2 cellular contexts compared by ENCODE assay signal in the genomic region with DNA sequence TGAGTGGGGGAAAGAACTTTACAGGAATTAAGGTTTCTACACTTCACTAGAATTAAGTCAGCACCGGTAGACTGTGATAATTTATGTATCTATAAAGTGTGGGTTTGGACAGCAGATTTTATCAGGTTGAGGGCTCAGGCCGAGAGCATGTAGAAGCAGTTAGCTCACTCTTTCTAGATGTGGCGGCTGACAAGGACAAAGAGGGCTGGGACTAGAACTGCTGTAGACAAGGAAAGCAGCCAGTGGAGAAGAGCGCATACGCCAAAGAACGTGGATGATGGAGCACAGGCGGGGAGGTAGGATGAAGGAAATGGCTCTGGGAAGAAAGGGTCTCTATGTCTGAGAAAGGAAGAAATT.
A peak's percentile ranks its signal among the peaks of the same experiment; 100 is the strongest.
TF ChIP-seq lines count a peak whose summit lies in the region.

No MANE protein-coding gene starts in this region.

TF ChIP-seq in GM23338, 12 proteins besides CTCF, POLR2A, EP300 and RAD21:
- TF ChIP-seq, protein P1, sequence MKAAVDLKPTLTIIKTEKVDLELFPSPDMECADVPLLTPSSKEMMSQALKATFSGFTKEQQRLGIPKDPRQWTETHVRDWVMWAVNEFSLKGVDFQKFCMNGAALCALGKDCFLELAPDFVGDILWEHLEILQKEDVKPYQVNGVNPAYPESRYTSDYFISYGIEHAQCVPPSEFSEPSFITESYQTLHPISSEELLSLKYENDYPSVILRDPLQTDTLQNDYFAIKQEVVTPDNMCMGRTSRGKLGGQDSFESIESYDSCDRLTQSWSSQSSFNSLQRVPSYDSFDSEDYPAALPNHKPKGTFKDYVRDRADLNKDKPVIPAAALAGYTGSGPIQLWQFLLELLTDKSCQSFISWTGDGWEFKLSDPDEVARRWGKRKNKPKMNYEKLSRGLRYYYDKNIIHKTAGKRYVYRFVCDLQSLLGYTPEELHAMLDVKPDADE (IDR thresholded peaks at IDR 0.05): no peak
- TF ChIP-seq POLR2AphosphoS5 (IDR thresholded peaks at IDR 0.05; ENCODE audit: low read depth): no peak
- TF ChIP-seq JUNB (IDR thresholded peaks at IDR 0.05; ENCODE audit: unreplicated experiment): no peak
- no peak for TF ChIP-seq EZH2 (IDR thresholded peaks at IDR 0.05; ENCODE audit: low read depth, unreplicated experiment)
- no peak for TF ChIP-seq EZH2phosphoT487 (IDR thresholded peaks at IDR 0.05; ENCODE audit: unreplicated experiment)
- TF ChIP-seq ZNF114 (CRISPR knock-in tag; IDR thresholded peaks at IDR 0.05): no peak
- no peak for TF ChIP-seq STAT1 (IDR thresholded peaks at IDR 0.05; ENCODE audit: unreplicated experiment)
- TF ChIP-seq, protein P2, sequence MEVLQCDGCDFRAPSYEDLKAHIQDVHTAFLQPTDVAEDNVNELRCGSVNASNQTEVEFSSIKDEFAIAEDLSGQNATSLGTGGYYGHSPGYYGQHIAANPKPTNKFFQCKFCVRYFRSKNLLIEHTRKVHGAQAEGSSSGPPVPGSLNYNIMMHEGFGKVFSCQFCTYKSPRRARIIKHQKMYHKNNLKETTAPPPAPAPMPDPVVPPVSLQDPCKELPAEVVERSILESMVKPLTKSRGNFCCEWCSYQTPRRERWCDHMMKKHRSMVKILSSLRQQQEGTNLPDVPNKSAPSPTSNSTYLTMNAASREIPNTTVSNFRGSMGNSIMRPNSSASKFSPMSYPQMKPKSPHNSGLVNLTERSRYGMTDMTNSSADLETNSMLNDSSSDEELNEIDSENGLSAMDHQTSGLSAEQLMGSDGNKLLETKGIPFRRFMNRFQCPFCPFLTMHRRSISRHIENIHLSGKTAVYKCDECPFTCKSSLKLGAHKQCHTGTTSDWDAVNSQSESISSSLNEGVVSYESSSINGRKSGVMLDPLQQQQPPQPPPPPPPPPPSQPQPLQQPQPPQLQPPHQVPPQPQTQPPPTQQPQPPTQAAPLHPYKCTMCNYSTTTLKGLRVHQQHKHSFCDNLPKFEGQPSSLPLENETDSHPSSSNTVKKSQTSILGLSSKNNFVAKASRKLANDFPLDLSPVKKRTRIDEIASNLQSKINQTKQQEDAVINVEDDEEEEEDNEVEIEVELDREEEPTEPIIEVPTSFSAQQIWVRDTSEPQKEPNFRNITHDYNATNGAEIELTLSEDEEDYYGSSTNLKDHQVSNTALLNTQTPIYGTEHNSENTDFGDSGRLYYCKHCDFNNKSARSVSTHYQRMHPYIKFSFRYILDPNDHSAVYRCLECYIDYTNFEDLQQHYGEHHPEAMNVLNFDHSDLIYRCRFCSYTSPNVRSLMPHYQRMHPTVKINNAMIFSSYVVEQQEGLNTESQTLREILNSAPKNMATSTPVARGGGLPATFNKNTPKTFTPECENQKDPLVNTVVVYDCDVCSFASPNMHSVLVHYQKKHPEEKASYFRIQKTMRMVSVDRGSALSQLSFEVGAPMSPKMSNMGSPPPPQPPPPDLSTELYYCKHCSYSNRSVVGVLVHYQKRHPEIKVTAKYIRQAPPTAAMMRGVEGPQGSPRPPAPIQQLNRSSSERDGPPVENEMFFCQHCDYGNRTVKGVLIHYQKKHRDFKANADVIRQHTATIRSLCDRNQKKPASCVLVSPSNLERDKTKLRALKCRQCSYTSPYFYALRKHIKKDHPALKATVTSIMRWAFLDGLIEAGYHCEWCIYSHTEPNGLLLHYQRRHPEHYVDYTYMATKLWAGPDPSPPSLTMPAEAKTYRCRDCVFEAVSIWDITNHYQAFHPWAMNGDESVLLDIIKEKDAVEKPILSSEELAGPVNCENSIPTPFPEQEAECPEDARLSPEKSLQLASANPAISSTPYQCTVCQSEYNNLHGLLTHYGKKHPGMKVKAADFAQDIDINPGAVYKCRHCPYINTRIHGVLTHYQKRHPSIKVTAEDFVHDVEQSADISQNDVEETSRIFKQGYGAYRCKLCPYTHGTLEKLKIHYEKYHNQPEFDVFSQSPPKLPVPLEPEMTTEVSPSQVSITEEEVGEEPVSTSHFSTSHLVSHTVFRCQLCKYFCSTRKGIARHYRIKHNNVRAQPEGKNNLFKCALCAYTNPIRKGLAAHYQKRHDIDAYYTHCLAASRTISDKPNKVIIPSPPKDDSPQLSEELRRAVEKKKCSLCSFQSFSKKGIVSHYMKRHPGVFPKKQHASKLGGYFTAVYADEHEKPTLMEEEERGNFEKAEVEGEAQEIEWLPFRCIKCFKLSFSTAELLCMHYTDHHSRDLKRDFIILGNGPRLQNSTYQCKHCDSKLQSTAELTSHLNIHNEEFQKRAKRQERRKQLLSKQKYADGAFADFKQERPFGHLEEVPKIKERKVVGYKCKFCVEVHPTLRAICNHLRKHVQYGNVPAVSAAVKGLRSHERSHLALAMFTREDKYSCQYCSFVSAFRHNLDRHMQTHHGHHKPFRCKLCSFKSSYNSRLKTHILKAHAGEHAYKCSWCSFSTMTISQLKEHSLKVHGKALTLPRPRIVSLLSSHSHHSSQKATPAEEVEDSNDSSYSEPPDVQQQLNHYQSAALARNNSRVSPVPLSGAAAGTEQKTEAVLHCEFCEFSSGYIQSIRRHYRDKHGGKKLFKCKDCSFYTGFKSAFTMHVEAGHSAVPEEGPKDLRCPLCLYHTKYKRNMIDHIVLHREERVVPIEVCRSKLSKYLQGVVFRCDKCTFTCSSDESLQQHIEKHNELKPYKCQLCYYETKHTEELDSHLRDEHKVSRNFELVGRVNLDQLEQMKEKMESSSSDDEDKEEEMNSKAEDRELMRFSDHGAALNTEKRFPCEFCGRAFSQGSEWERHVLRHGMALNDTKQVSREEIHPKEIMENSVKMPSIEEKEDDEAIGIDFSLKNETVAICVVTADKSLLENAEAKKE (CRISPR knock-in tag; IDR thresholded peaks at IDR 0.05): no peak
- no peak for TF ChIP-seq ZNF331 (CRISPR knock-in tag; IDR thresholded peaks at IDR 0.05; ENCODE audit: low read depth)

TF ChIP-seq in K562, 482 proteins besides CTCF, POLR2A, EP300 and RAD21 (continues in another document):
- TF ChIP-seq IRF2 (CRISPR knock-in tag; IDR thresholded peaks at IDR 0.05) (no peak), ZNF75A (CRISPR knock-in tag; IDR thresholded peaks at IDR 0.05) (no peak), RNF2 (IDR thresholded peaks at IDR 0.05) (no peak), SMC3 (conservative IDR thresholded peaks at IDR 0.05; ENCODE audit: insufficient read depth, low read depth, low read length) (no peak), ZNF436 (CRISPR knock-in tag; IDR thresholded peaks at IDR 0.05) (no peak), ZNF79 (CRISPR knock-in tag; IDR thresholded peaks at IDR 0.05; ENCODE audit: low read depth) (no peak), ZNF77 (CRISPR knock-in tag; IDR thresholded peaks at IDR 0.05) (no peak), EWSR1 (IDR thresholded peaks at IDR 0.05; ENCODE audit: borderline replicate concordance, low read depth, partially characterized antibody) (no peak), MCM5 (IDR thresholded peaks at IDR 0.05; ENCODE audit: low read depth) (no peak), ZC3H8 (IDR thresholded peaks at IDR 0.05) (no peak), GABPB2 (CRISPR knock-in tag; conservative IDR thresholded peaks at IDR 0.05) (no peak), SMARCE1 (IDR thresholded peaks at IDR 0.05) (peak; percentile 57), KDM5B (IDR thresholded peaks at IDR 0.05; ENCODE audit: insufficient replicate concordance, low read depth, low read length) (no peak), CREM (IDR thresholded peaks at IDR 0.05; ENCODE audit: low read depth) (no peak), MAFG (tag; conservative IDR thresholded peaks at IDR 0.05) (no peak), NCOA6 (IDR thresholded peaks at IDR 0.05) (no peak)
- TF ChIP-seq, protein P3, sequence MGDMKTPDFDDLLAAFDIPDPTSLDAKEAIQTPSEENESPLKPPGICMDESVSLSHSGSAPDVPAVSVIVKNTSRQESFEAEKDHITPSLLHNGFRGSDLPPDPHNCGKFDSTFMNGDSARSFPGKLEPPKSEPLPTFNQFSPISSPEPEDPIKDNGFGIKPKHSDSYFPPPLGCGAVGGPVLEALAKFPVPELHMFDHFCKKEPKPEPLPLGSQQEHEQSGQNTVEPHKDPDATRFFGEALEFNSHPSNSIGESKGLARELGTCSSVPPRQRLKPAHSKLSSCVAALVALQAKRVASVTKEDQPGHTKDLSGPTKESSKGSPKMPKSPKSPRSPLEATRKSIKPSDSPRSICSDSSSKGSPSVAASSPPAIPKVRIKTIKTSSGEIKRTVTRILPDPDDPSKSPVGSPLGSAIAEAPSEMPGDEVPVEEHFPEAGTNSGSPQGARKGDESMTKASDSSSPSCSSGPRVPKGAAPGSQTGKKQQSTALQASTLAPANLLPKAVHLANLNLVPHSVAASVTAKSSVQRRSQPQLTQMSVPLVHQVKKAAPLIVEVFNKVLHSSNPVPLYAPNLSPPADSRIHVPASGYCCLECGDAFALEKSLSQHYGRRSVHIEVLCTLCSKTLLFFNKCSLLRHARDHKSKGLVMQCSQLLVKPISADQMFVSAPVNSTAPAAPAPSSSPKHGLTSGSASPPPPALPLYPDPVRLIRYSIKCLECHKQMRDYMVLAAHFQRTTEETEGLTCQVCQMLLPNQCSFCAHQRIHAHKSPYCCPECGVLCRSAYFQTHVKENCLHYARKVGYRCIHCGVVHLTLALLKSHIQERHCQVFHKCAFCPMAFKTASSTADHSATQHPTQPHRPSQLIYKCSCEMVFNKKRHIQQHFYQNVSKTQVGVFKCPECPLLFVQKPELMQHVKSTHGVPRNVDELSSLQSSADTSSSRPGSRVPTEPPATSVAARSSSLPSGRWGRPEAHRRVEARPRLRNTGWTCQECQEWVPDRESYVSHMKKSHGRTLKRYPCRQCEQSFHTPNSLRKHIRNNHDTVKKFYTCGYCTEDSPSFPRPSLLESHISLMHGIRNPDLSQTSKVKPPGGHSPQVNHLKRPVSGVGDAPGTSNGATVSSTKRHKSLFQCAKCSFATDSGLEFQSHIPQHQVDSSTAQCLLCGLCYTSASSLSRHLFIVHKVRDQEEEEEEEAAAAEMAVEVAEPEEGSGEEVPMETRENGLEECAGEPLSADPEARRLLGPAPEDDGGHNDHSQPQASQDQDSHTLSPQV (IDR thresholded peaks at IDR 0.05): no peak
- TF ChIP-seq, protein P4, sequence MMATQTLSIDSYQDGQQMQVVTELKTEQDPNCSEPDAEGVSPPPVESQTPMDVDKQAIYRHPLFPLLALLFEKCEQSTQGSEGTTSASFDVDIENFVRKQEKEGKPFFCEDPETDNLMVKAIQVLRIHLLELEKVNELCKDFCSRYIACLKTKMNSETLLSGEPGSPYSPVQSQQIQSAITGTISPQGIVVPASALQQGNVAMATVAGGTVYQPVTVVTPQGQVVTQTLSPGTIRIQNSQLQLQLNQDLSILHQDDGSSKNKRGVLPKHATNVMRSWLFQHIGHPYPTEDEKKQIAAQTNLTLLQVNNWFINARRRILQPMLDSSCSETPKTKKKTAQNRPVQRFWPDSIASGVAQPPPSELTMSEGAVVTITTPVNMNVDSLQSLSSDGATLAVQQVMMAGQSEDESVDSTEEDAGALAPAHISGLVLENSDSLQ (IDR thresholded peaks at IDR 0.05): peak; percentile 67
- TF ChIP-seq, protein P5, sequence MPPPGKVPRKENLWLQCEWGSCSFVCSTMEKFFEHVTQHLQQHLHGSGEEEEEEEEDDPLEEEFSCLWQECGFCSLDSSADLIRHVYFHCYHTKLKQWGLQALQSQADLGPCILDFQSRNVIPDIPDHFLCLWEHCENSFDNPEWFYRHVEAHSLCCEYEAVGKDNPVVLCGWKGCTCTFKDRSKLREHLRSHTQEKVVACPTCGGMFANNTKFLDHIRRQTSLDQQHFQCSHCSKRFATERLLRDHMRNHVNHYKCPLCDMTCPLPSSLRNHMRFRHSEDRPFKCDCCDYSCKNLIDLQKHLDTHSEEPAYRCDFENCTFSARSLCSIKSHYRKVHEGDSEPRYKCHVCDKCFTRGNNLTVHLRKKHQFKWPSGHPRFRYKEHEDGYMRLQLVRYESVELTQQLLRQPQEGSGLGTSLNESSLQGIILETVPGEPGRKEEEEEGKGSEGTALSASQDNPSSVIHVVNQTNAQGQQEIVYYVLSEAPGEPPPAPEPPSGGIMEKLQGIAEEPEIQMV (tag; conservative IDR thresholded peaks at IDR 0.05; ENCODE audit: low read depth): no peak; the same call in 1 of the 2 replicates
- TF ChIP-seq, protein P6, sequence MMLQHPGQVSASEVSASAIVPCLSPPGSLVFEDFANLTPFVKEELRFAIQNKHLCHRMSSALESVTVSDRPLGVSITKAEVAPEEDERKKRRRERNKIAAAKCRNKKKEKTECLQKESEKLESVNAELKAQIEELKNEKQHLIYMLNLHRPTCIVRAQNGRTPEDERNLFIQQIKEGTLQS (IDR thresholded peaks at IDR 0.05): no peak
- TF ChIP-seq, protein P6 (CRISPR knock-in tag; conservative IDR thresholded peaks at IDR 0.05): no peak
- TF ChIP-seq, protein P7, sequence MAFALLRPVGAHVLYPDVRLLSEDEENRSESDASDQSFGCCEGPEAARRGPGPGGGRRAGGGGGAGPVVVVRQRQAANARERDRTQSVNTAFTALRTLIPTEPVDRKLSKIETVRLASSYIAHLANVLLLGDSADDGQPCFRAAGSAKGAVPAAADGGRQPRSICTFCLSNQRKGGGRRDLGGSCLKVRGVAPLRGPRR (CRISPR knock-in tag; IDR thresholded peaks at IDR 0.05): no peak
- TF ChIP-seq, protein P8, sequence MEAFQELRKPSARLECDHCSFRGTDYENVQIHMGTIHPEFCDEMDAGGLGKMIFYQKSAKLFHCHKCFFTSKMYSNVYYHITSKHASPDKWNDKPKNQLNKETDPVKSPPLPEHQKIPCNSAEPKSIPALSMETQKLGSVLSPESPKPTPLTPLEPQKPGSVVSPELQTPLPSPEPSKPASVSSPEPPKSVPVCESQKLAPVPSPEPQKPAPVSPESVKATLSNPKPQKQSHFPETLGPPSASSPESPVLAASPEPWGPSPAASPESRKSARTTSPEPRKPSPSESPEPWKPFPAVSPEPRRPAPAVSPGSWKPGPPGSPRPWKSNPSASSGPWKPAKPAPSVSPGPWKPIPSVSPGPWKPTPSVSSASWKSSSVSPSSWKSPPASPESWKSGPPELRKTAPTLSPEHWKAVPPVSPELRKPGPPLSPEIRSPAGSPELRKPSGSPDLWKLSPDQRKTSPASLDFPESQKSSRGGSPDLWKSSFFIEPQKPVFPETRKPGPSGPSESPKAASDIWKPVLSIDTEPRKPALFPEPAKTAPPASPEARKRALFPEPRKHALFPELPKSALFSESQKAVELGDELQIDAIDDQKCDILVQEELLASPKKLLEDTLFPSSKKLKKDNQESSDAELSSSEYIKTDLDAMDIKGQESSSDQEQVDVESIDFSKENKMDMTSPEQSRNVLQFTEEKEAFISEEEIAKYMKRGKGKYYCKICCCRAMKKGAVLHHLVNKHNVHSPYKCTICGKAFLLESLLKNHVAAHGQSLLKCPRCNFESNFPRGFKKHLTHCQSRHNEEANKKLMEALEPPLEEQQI (IDR thresholded peaks at IDR 0.05): no peak
